In genomic region chr19:18789422-18789832, GRCh38 we compare ENCODE assay signal across 11 cellular contexts. TPM values are rescaled to one million over a fixed set of nuclear protein-coding genes. Genes with fewer than 3 reads are reported as not detected.
DNase-seq lines count a peak whose midpoint lies in the region; ATAC-seq and TF ChIP-seq lines count a peak whose summit lies in the region.
"Had no signal": no experiment of that assay in that cellular context is flagged by ENCODE, and none has a peak within 500 bp of the region (broad histone marks: within the 10 kb centered on the region; RNA-seq: fewer than 3 reads in every experiment).

No MANE protein-coding gene starts in this region.

- H3K27ac Mint-ChIP-seq in CD8-positive, alpha-beta T cell: no peak overlapping the region
- H3K27ac Mint-ChIP-seq in chondrocyte (ENCODE audit: unreplicated experiment): no peak overlapping the region

- no peaks in the 10 kb centered on the region for H4K20me1 ChIP-seq in osteoblast (ENCODE audit: insufficient read depth, low read length)

- no peaks in the 10 kb centered on the region for H3K9me3 Mint-ChIP-seq in CD8-positive, alpha-beta T cell
- no peaks in the 10 kb centered on the region for H3K9me3 Mint-ChIP-seq in chondrocyte (ENCODE audit: low read depth)

- H3K27me3 ChIP-seq in CD8-positive, alpha-beta T cell (ENCODE audit: insufficient read depth, low read length): peaks cover 36% of the 10 kb centered on the region
- H3K27me3 ChIP-seq in HUES64 (ENCODE audit: insufficient read depth, low read length): peaks cover 98% of the 10 kb centered on the region
- peaks cover 45% of the 10 kb centered on the region for H3K27me3 ChIP-seq in osteoblast (ENCODE audit: insufficient read depth, low read length)
- H3K27me3 ChIP-seq in uterus: peaks cover 38 to 50% of the 10 kb centered on the region in 2 donors

- peaks cover 30% of the 10 kb centered on the region for H3K4me1 ChIP-seq in CD8-positive, alpha-beta T cell (ENCODE audit: insufficient read depth, low read length)
- H3K4me1 ChIP-seq in HUES64 (ENCODE audit: insufficient read depth, low read length): peaks cover 3% of the 10 kb centered on the region; the same call in 1 of the 2 replicates
- no peaks in the 10 kb centered on the region for H3K4me1 ChIP-seq in osteoblast (ENCODE audit: insufficient read depth, low read length)
- H3K4me1 ChIP-seq in uterus: peaks cover 0 to 19% of the 10 kb centered on the region in 2 donors

- ATAC-seq in CD8-positive, alpha-beta T cell: no peak
- ATAC-seq: gastroesophageal sphincter had no signal

- no peak overlapping the region for H3K9ac ChIP-seq in HUES64 (ENCODE audit: low read depth, low read length)

- H3K27ac ChIP-seq in CD8-positive, alpha-beta T cell (ENCODE audit: low read depth, low read length): no peak overlapping the region
- H3K27ac ChIP-seq in HUES64 (ENCODE audit: low read depth, low read length) (no peak overlapping the region), osteoblast (ENCODE audit: low read depth, low read length) (no peak overlapping the region), uterus (no peak overlapping the region)
- H3K27ac ChIP-seq: gastroesophageal sphincter had no signal

- H3K4me2 ChIP-seq in osteoblast (ENCODE audit: insufficient read depth, low read length): peak overlapping the region; percentile 69

- DNase-seq in CD8-positive, alpha-beta T cell: no peak
- DNase-seq in chondrocyte (ENCODE audit: low spot score): no peak
- DNase-seq in osteoblast (ENCODE audit: insufficient read length, low spot score, missing footprints): peak; percentile 83
- DNase-seq in uterus: no peak
- DNase-seq in SKM-1 (lab: John Stamatoyannopoulos, UW; ENCODE audit: unreplicated experiment): no peak
- no peak for DNase-seq in cerebellar cortex (ENCODE audit: low spot score)
- DNase-seq: activated CD4-positive, CD25-positive, alpha-beta regulatory T cell treated with anti-CD3 and anti-CD28 coated beads, Interleukin-2, amount 50 U/mL, for 72 hours; NCI-H1092 treated with DMSO at 0.1 percent for 48 hours had no signal

- H3K4me3 Mint-ChIP-seq in CD8-positive, alpha-beta T cell: peak overlapping the region; percentile 82
- peak overlapping the region; percentile 56 for H3K4me3 Mint-ChIP-seq in chondrocyte (ENCODE audit: unreplicated experiment)

- peaks cover 38% of the 10 kb centered on the region for H3K4me1 Mint-ChIP-seq in CD8-positive, alpha-beta T cell (ENCODE audit: low read depth)
- H3K4me1 Mint-ChIP-seq in chondrocyte (ENCODE audit: low read depth): peaks cover 26% of the 10 kb centered on the region

- POLR2A ChIA-PET in CD8-positive, alpha-beta T cell (lab: Charles Lee): no interaction called here

- H3K79me2 ChIP-seq in osteoblast (ENCODE audit: insufficient read depth, low read length): no peaks in the 10 kb centered on the region

- CTCF ChIA-PET in CD8-positive, alpha-beta T cell (lab: Charles Lee): no interaction called here

- intact Hi-C loops in CD8-positive, alpha-beta T cell (cut with DNase I, micrococcal nuclease): loop anchor here in 1 of 2 experiments (5.0 kb wide), 1 partner anchor 43 kb away; the partner anchor contains the start of gene UPF1
- intact Hi-C loops in uterus (cut with DNase I; ENCODE audit: low total_unique reads): no loop called here

- H2AFZ ChIP-seq in osteoblast (ENCODE audit: low read length): no peak overlapping the region

- peaks cover 71% of the 10 kb centered on the region for H3K27me3 Mint-ChIP-seq in CD8-positive, alpha-beta T cell (ENCODE audit: low read depth)
- H3K27me3 Mint-ChIP-seq in chondrocyte (ENCODE audit: low read depth): peaks cover 52% of the 10 kb centered on the region

- no peak for TF ChIP-seq CTCF in CD8-positive, alpha-beta T cell (IDR thresholded peaks at IDR 0.05)
- no peak for TF ChIP-seq CTCF in chondrocyte (IDR thresholded peaks at IDR 0.05)
- no peak for TF ChIP-seq CTCF in osteoblast (IDR thresholded peaks at IDR 0.05; ENCODE audit: extremely low read depth, low read depth, low read length)
- no peak for TF ChIP-seq CTCF in uterus (IDR thresholded peaks at IDR 0.05)

- peak overlapping the region; percentile 30 for H3K4me3 ChIP-seq in CD8-positive, alpha-beta T cell (ENCODE audit: low read depth, low read length)
- H3K4me3 ChIP-seq in HUES64 (ENCODE audit: low read length): peak overlapping the region; percentile 43
- H3K4me3 ChIP-seq in osteoblast (ENCODE audit: insufficient read depth, low read length): peak overlapping the region; percentile 35
- no peak overlapping the region for H3K4me3 ChIP-seq in uterus

- no peaks in the 10 kb centered on the region for H3K9me3 ChIP-seq in CD8-positive, alpha-beta T cell (ENCODE audit: low read length)
- H3K9me3 ChIP-seq in HUES64 (ENCODE audit: insufficient read depth, low read depth, low read length) (no peaks in the 10 kb centered on the region), osteoblast (ENCODE audit: low read depth, low read length) (no peaks in the 10 kb centered on the region), uterus (no peaks in the 10 kb centered on the region)
- H3K9me3 ChIP-seq: gastroesophageal sphincter had no signal

- no peaks in the 10 kb centered on the region for H3K36me3 ChIP-seq in CD8-positive, alpha-beta T cell (ENCODE audit: insufficient read depth, low read length)
- H3K36me3 ChIP-seq in HUES64 (ENCODE audit: insufficient read depth, low read length) (no peaks in the 10 kb centered on the region), osteoblast (ENCODE audit: insufficient read depth, low read length) (no peaks in the 10 kb centered on the region), uterus (no peaks in the 10 kb centered on the region)
- H3K36me3 ChIP-seq: gastroesophageal sphincter had no signal

- TF ChIP-seq POLR2A in uterus (IDR thresholded peaks at IDR 0.05): no peak

- WGBS in HUES64: 3% methylated on average over 36 of the region's 36 CpGs

- no peaks in the 10 kb centered on the region for H3K36me3 Mint-ChIP-seq in CD8-positive, alpha-beta T cell
- H3K36me3 Mint-ChIP-seq in chondrocyte (ENCODE audit: low read depth): peaks cover 3% of the 10 kb centered on the region

RNA-seq across cellular contexts. Expression of gene COMP, which starts 1.7 kb away (rescaled TPM):
- not detected for total RNA-seq in CD8-positive, alpha-beta T cell
- polyA plus RNA-seq in HUES64 (2013, experiment 1 of 2): not detected
- polyA plus RNA-seq in HUES64 (2013, experiment 2 of 2): not detected
- total RNA-seq in chondrocyte (10.6 to 17.2 TPM (median 14.5 TPM) in 3 replicates), osteoblast (12.4 and 14.8 TPM in 2 replicates), uterus (under 1 TPM in 1 of 4 donors, not detected in 3; 0.76 TPM)
- total RNA-seq: myocyte had no signal

RNA-seq across cellular contexts. Expression of gene UPF1, which starts 42.3 kb away (rescaled TPM):
- 100 to 1,000 TPM; 157 to 175 TPM for total RNA-seq in CD8-positive, alpha-beta T cell
- polyA plus RNA-seq in HUES64 (2013, experiment 1 of 2): 33.4 TPM
- polyA plus RNA-seq in HUES64 (2013, experiment 2 of 2): 31.4 TPM
- 38.6 to 45.3 TPM (median 40.4 TPM) in 3 replicates for total RNA-seq in chondrocyte
- 36.6 and 41.0 TPM in 2 replicates for total RNA-seq in osteoblast
- 100 to 1,000 TPM in 1 of 4 donors, 10 to 100 TPM in 3; 17.9 to 105 (median 43.7) TPM for total RNA-seq in uterus

Comparison
In these comparisons a context has a peak if more than half of its experiments do, and no peak if none do; other contexts are left out.
1. H3K4me3 ChIP-seq: peak in CD8-positive, alpha-beta T cell (single experiment), HUES64 (single experiment) and osteoblast (single experiment); none in uterus (0 of 2).